8 cellular contexts compared by ENCODE assay signal in genomic region chr16:14302399-14303181, GRCh38.
DNase-seq lines count a peak whose midpoint lies in the region; ATAC-seq and TF ChIP-seq lines count a peak whose summit lies in the region.

No MANE protein-coding gene starts in this region.

- peaks cover 2% of the 10 kb centered on the region for H3K27me3 Mint-ChIP-seq in CD8-positive, alpha-beta T cell (ENCODE audit: low read depth)
- H3K27me3 Mint-ChIP-seq in activated T-cell treated with anti-CD3 and anti-CD28 coated beads, Interleukin-2, amount 50 U/mL, for 72 hours (ENCODE audit: low read depth) = peaks cover 22% of the 10 kb centered on the region

- peaks cover 24% of the 10 kb centered on the region for H3K4me1 ChIP-seq in CD8-positive, alpha-beta T cell (ENCODE audit: insufficient read depth, low read length)
- H3K4me1 ChIP-seq in psoas muscle = peaks cover 17% of the 10 kb centered on the region

- H3K27me3 ChIP-seq in CD8-positive, alpha-beta T cell (ENCODE audit: insufficient read depth, low read length) = no peaks in the 10 kb centered on the region
- H3K27me3 ChIP-seq in psoas muscle (ENCODE audit: insufficient read depth in 3 of 3, low read length in 2 of 3) = no peaks in the 10 kb centered on the region

- 0 to 1% (median 0%) methylated on average over 66 to 86 of the region's 86 CpGs for WGBS in psoas muscle, 3 donors

- H3K9me3 Mint-ChIP-seq in CD8-positive, alpha-beta T cell = no peaks in the 10 kb centered on the region
- no peaks in the 10 kb centered on the region for H3K9me3 Mint-ChIP-seq in activated T-cell treated with anti-CD3 and anti-CD28 coated beads, Interleukin-2, amount 50 U/mL, for 72 hours

- TF ChIP-seq CTCF in CD8-positive, alpha-beta T cell (IDR thresholded peaks at IDR 0.05) = no peak
- TF ChIP-seq CTCF in psoas muscle (IDR thresholded peaks at IDR 0.05) = no peak

- H3K36me3 Mint-ChIP-seq in CD8-positive, alpha-beta T cell = no peaks in the 10 kb centered on the region
- no peaks in the 10 kb centered on the region for H3K36me3 Mint-ChIP-seq in activated T-cell treated with anti-CD3 and anti-CD28 coated beads, Interleukin-2, amount 50 U/mL, for 72 hours (ENCODE audit: insufficient read depth in 2 of 2)

- CTCF ChIA-PET in CD8-positive, alpha-beta T cell (lab: Charles Lee) = interaction anchor here (0.6 to 1.0 kb wide), 2 partner anchors 13 to 207 kb away, joined by 3 read pairs; no protein-coding TSS in a partner anchor

- H3K27ac Mint-ChIP-seq in CD8-positive, alpha-beta T cell = no peak overlapping the region
- no peak overlapping the region for H3K27ac Mint-ChIP-seq in activated T-cell treated with anti-CD3 and anti-CD28 coated beads, Interleukin-2, amount 50 U/mL, for 72 hours

- H3K4me3 ChIP-seq in CD8-positive, alpha-beta T cell (ENCODE audit: low read depth, low read length) = peak overlapping the region; percentile 70
- peak overlapping the region; percentile 97 for H3K4me3 ChIP-seq in psoas muscle

- no peak overlapping the region for H3K27ac ChIP-seq in CD8-positive, alpha-beta T cell (ENCODE audit: low read depth, low read length)
- H3K27ac ChIP-seq in psoas muscle = peak overlapping the region; percentile 97

- peak; percentile 39 for ATAC-seq in CD8-positive, alpha-beta T cell
- ATAC-seq in GM19397 (IDR thresholded peaks at IDR 0.05; ENCODE audit: unreplicated experiment) = peak; percentile 33
- ATAC-seq in HG03520 (IDR thresholded peaks at IDR 0.05; ENCODE audit: unreplicated experiment) = peak; percentile 29
- peak; percentile 39 for ATAC-seq in activated T-cell treated with anti-CD3 and anti-CD28 coated beads, Interleukin-2, amount 50 U/mL, for 72 hours (replicated peaks in 1 of 2)
- peak; percentile 25 for ATAC-seq in Right ventricle myocardium superior (ENCODE audit: poor library complexity)
- peak; percentile 15 to 37 (median 34) for ATAC-seq in psoas muscle

- H3K4me3 Mint-ChIP-seq in CD8-positive, alpha-beta T cell = peak overlapping the region; percentile 84
- H3K4me3 Mint-ChIP-seq in activated T-cell treated with anti-CD3 and anti-CD28 coated beads, Interleukin-2, amount 50 U/mL, for 72 hours = peak overlapping the region; percentile 76 to 87

- no peaks in the 10 kb centered on the region for H3K9me3 ChIP-seq in CD8-positive, alpha-beta T cell (ENCODE audit: low read length)
- H3K9me3 ChIP-seq in psoas muscle = no peaks in the 10 kb centered on the region

- H3K4me1 Mint-ChIP-seq in CD8-positive, alpha-beta T cell (ENCODE audit: low read depth) = peaks cover 31% of the 10 kb centered on the region
- H3K4me1 Mint-ChIP-seq in activated T-cell treated with anti-CD3 and anti-CD28 coated beads, Interleukin-2, amount 50 U/mL, for 72 hours (ENCODE audit: low read depth) = peaks cover 36% of the 10 kb centered on the region

- POLR2A ChIA-PET in CD8-positive, alpha-beta T cell (lab: Charles Lee) = interaction anchor here (0.8 kb wide), 1 partner anchor 15 kb away, joined by 5 read pairs; no protein-coding TSS in a partner anchor

- DNase-seq in CD8-positive, alpha-beta T cell = peak in 2 of 7 experiments; percentile 14 to 30
- peak; percentile 21 to 24 for DNase-seq in activated T-cell treated with anti-CD3 and anti-CD28 coated beads, Interleukin-2, amount 50 U/mL, for 72 hours
- DNase-seq in Right ventricle myocardium superior = peak; percentile 56
- DNase-seq in psoas muscle = peak; percentile 45 to 78
- DNase-seq in CD1c-positive myeloid dendritic cell (ENCODE audit: extremely low spot score) = no peak
- no peak for DNase-seq in UCSD-AML1 (lab: John Stamatoyannopoulos, UW; ENCODE audit: unreplicated experiment)

- intact Hi-C loops in CD8-positive, alpha-beta T cell (cut with DNase I, micrococcal nuclease) = loop anchor here (2.0 to 10.0 kb wide), 3 partner anchors 16 to 330 kb away; partner anchors contain the start of genes BFAR (in 1 of the 2) and PARN (in 1 of the 2)
- intact Hi-C loops in Right ventricle myocardium superior (cut with DNase I) = loop anchor here (10.0 kb wide), 2 partner anchors 92 to 182 kb away; no protein-coding TSS in a partner anchor
- intact Hi-C loops in psoas muscle (cut with DNase I) = loop anchor here in 1 of 2 donors (5.0 to 10.0 kb wide), 3 partner anchors 112 to 225 kb away; no protein-coding TSS in a partner anchor

- H3K36me3 ChIP-seq in CD8-positive, alpha-beta T cell (ENCODE audit: insufficient read depth, low read length) = no peaks in the 10 kb centered on the region
- H3K36me3 ChIP-seq in psoas muscle (ENCODE audit: insufficient read depth in 1 of 2, low read depth in 1 of 2) = peaks cover 0 to 2% of the 10 kb centered on the region in 2 donors

Comparison
In these comparisons a context has a peak if more than half of its experiments do, and no peak if none do; other contexts are left out.
1. DNase-seq: peak in activated T-cell treated with anti-CD3 and anti-CD28 coated beads, Interleukin-2, amount 50 U/mL, for 72 hours (2 of 2), Right ventricle myocardium superior (single experiment) and psoas muscle (2 of 2); none in CD1c-positive myeloid dendritic cell (single experiment) and UCSD-AML1 (single experiment).
2. Peak in every context shown above with its lines, with median percentiles within 50 percentile points of each other: ATAC-seq.